In genomic region chr2:82109418-82109817, GRCh38 we compare ENCODE assay signal across 9 cellular contexts.
"Had no signal": no experiment of that assay in that cellular context is flagged by ENCODE, and none has a peak within 500 bp of the region (broad histone marks: within the 10 kb centered on the region; RNA-seq: fewer than 3 reads in every experiment).

No MANE protein-coding gene starts in this region.

- H3K9ac ChIP-seq: KMS-11 had no signal

- FAIRE-seq: HepG2, HTR-8/SVneo, K562 had no signal

- H3K27ac ChIP-seq: HL-60, KMS-11 had no signal

- H3K27me3 Mint-ChIP-seq: IgD-negative memory B cell had no signal

- H3K36me3 Mint-ChIP-seq: IgD-negative memory B cell had no signal

- H3K4me2 ChIP-seq: KMS-11 had no signal

- H3K4me1 Mint-ChIP-seq: IgD-negative memory B cell had no signal

- H3K4me3 Mint-ChIP-seq: IgD-negative memory B cell had no signal

- DNase-seq: IMR-90, KBM-7, KG1 had no signal

- H3K27ac Mint-ChIP-seq: IgD-negative memory B cell had no signal

- ATAC-seq: HepG2, K562 had no signal

- H3K4me3 ChIP-seq: K562 had no signal
